Comparison of ENCODE assay signal across 12 cellular contexts in genomic region chr15:100733088-100733487, GRCh38.
DNase-seq lines count a peak whose midpoint lies in the region; ATAC-seq, FAIRE-seq and TF ChIP-seq lines count a peak whose summit lies in the region.
"Had no signal": no experiment of that assay in that cellular context is flagged by ENCODE, and none has a peak within 500 bp of the region (broad histone marks: within the 10 kb centered on the region; RNA-seq: fewer than 3 reads in every experiment).

No MANE protein-coding gene starts in this region.

- no peaks in the 10 kb centered on the region for H3K36me3 ChIP-seq in ACC112 (ENCODE audit: insufficient read depth, low read length)
- no peaks in the 10 kb centered on the region for H3K36me3 ChIP-seq in adrenal gland (replicated peaks in 1 of 2)
- H3K36me3 ChIP-seq in HAP-1 (replicated peaks), result no peaks in the 10 kb centered on the region

- no peak for TF ChIP-seq RAD21 in Ishikawa (IDR thresholded peaks at IDR 0.05; ENCODE audit: low read depth)

- TF ChIP-seq CTCF in choroid plexus epithelial cell (conservative IDR thresholded peaks at IDR 0.05; ENCODE audit: low read depth, low read length) (no peak), adrenal gland (IDR thresholded peaks at IDR 0.05) (no peak)

- peak; percentile 12; the same call in 1 of the 2 replicates for TF ChIP-seq EP300 in Ishikawa (IDR thresholded peaks at IDR 0.05; ENCODE audit: borderline replicate concordance)

- no peaks in the 10 kb centered on the region for H3K9me3 ChIP-seq in adrenal gland (replicated peaks in 1 of 3)
- no peaks in the 10 kb centered on the region for H3K9me3 ChIP-seq in HAP-1

- H3K4me1 ChIP-seq in ACC112 (ENCODE audit: control insufficient read depth, insufficient read depth, low read length, unreplicated experiment) (peaks cover 19% of the 10 kb centered on the region), adrenal gland (replicated peaks in 1 of 2) (no peaks in the 10 kb centered on the region), HAP-1 (no peaks in the 10 kb centered on the region)

- H2AFZ ChIP-seq in ACC112 (ENCODE audit: low read length, unreplicated experiment), result peak overlapping the region; percentile 59

- H3K79me2 ChIP-seq in ACC112 (ENCODE audit: control insufficient read depth, insufficient read depth, low read length, unreplicated experiment), result no peaks in the 10 kb centered on the region

- DNase-seq in choroid plexus epithelial cell (ENCODE audit: low read depth), result peak; percentile 45
- peak; percentile 70 for DNase-seq in kidney tubule cell (ENCODE audit: low spot score)
- DNase-seq in adrenal gland, result no peak
- no peak for DNase-seq in H54 (ENCODE audit: insufficient read length, low spot score)
- no peak for DNase-seq in HAP-1 (ENCODE audit: low spot score in 2 of 2)
- DNase-seq: activated CD4-positive, CD25-positive, alpha-beta regulatory T cell treated with anti-CD3 and anti-CD28 coated beads, Interleukin-2, amount 50 U/mL, for 72 hours; midbrain; SHP77 treated with DMSO at 0.1 percent for 48 hours had no signal

- H3K27ac ChIP-seq in ACC112 (ENCODE audit: low read depth, low read length) (peak overlapping the region; percentile 86), adrenal gland (no peak overlapping the region)
- H3K27ac ChIP-seq: C4-2B had no signal

- WGBS in adrenal gland, 4 donors, result 53 to 66% (median 61%) methylated on average over 6 of the region's 6 CpGs; no CpG with 5 or more reads in 1 of the 4 donors

- no peak for ATAC-seq in HG03139 (IDR thresholded peaks at IDR 0.05; ENCODE audit: unreplicated experiment)

- TF ChIP-seq POLR2A in adrenal gland (IDR thresholded peaks at IDR 0.05) (no peak), H54 (IDR thresholded peaks at IDR 0.05; ENCODE audit: low read depth, low read length) (no peak)

- H3K4me3 ChIP-seq in ACC112 (ENCODE audit: low read depth, low read length) (peak overlapping the region; percentile 33; the same call in 1 of the 2 replicates), choroid plexus epithelial cell (ENCODE audit: low read depth, low read length) (no peak overlapping the region), adrenal gland (no peak overlapping the region), HAP-1 (no peak overlapping the region)

- H3K27me3 ChIP-seq in ACC112 (ENCODE audit: insufficient read depth, low read length), result no peaks in the 10 kb centered on the region
- H3K27me3 ChIP-seq in adrenal gland, result no peaks in the 10 kb centered on the region
- no peaks in the 10 kb centered on the region for H3K27me3 ChIP-seq in HAP-1 (ENCODE audit: low read depth)

- intact Hi-C loops in adrenal gland (cut with DNase I), result no loop called here

- no peak for FAIRE-seq in H54 (lab: Jason Lieb, UNC)

- in situ Hi-C loops in HAP-1 (cut with MboI; ENCODE audit: low sequenced_read_pairs), result no loop called here

TF ChIP-seq in Ishikawa, 13 proteins besides CTCF, POLR2A, EP300 and RAD21:
- TF ChIP-seq NFIC (IDR thresholded peaks at IDR 0.05) (peak; percentile 40; the same call in 1 of the 2 replicates), FOXM1 (IDR thresholded peaks at IDR 0.05; ENCODE audit: borderline replicate concordance, low read depth) (no peak), USF1 (IDR thresholded peaks at IDR 0.05) (no peak), ZBTB7A (IDR thresholded peaks at IDR 0.05; ENCODE audit: low read depth) (no peak), MAX (IDR thresholded peaks at IDR 0.05) (no peak), TCF12 (IDR thresholded peaks at IDR 0.05; ENCODE audit: low read depth) (no peak), CREB1 (IDR thresholded peaks at IDR 0.05; ENCODE audit: low read depth) (no peak), TEAD4 (IDR thresholded peaks at IDR 0.05) (peak; percentile 79), YY1 (IDR thresholded peaks at IDR 0.05; ENCODE audit: low read depth) (no peak), TAF1 (IDR thresholded peaks at IDR 0.05; ENCODE audit: low read depth) (no peak), CEBPB (IDR thresholded peaks at IDR 0.05) (no peak)
- TF ChIP-seq, protein P1, sequence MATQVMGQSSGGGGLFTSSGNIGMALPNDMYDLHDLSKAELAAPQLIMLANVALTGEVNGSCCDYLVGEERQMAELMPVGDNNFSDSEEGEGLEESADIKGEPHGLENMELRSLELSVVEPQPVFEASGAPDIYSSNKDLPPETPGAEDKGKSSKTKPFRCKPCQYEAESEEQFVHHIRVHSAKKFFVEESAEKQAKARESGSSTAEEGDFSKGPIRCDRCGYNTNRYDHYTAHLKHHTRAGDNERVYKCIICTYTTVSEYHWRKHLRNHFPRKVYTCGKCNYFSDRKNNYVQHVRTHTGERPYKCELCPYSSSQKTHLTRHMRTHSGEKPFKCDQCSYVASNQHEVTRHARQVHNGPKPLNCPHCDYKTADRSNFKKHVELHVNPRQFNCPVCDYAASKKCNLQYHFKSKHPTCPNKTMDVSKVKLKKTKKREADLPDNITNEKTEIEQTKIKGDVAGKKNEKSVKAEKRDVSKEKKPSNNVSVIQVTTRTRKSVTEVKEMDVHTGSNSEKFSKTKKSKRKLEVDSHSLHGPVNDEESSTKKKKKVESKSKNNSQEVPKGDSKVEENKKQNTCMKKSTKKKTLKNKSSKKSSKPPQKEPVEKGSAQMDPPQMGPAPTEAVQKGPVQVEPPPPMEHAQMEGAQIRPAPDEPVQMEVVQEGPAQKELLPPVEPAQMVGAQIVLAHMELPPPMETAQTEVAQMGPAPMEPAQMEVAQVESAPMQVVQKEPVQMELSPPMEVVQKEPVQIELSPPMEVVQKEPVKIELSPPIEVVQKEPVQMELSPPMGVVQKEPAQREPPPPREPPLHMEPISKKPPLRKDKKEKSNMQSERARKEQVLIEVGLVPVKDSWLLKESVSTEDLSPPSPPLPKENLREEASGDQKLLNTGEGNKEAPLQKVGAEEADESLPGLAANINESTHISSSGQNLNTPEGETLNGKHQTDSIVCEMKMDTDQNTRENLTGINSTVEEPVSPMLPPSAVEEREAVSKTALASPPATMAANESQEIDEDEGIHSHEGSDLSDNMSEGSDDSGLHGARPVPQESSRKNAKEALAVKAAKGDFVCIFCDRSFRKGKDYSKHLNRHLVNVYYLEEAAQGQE (IDR thresholded peaks at IDR 0.05; ENCODE audit: low read depth), result no peak

Comparison
In these comparisons a context has a peak if more than half of its experiments do, and no peak if none do; other contexts are left out.
1. DNase-seq: peak in choroid plexus epithelial cell (single experiment) and kidney tubule cell (single experiment); none in adrenal gland (0 of 7), H54 (single experiment) and HAP-1 (0 of 2).